8 cellular contexts compared by ENCODE assay signal in the genomic region with DNA sequence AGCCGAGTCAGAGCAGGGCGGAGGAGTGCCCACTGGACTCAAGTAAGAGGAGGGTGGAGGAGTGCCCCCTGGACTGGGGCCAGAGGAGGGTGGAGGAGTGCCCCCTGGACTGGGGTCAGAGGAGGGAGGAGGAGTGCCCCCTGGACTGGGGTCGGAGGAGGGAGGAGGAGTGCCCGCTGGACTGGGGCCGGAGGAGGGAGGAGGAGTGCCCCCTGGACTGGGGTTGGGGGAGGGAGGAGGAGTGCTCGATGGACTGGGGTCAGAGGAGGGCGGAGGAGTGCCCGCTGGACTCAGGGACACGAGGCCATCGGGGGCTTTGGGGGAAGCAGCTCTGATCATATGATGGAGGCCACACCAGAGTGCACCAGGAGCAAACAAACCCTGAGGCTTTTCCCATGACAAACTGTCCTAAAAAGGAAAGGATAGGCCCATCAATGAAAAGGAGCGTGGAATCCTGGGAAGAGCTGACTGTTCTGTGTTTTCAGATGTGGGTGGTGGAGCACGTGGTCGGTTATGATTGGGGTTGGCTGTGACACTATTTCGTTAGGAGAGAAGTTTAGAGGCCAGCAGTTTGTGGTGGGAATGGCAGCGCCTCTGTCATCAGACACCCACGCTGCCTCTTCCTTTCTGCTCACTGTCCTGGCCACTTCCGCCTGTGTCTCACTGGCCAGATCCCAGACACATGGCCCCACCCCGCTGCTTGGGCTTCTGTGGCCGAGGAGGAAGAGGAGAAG. TPM values are rescaled to one million over a fixed set of nuclear protein-coding genes. Genes with fewer than 3 reads are reported as not detected.
A peak's percentile ranks its signal among the peaks of the same experiment; 100 is the strongest.
DNase-seq lines count a peak whose midpoint lies in the region; ATAC-seq, FAIRE-seq and TF ChIP-seq lines count a peak whose summit lies in the region.

No MANE protein-coding gene starts in this region.

- H3K4ac ChIP-seq in H1 (replicated peaks; ENCODE audit: insufficient read length, low read depth, low read length) = no peak overlapping the region

- no peak for FAIRE-seq in H1 (lab: Jason Lieb, UNC)

- no peak overlapping the region for H2BK12ac ChIP-seq in H1 (ENCODE audit: low read depth, low read length)

- H3K14ac ChIP-seq in H1 (ENCODE audit: insufficient read length) = no peak overlapping the region

- no peak overlapping the region for H4K91ac ChIP-seq in H1 (replicated peaks; ENCODE audit: insufficient read length, low read length)

- H3K9me3 ChIP-seq in CD4-positive, alpha-beta memory T cell (ENCODE audit: control insufficient read depth in 1 of 2, low read length in 2 of 2) = no peaks in the 10 kb centered on the region
- H3K9me3 ChIP-seq in H1 (ENCODE audit: insufficient read depth in 2 of 2, low read depth in 1 of 2, low read length in 1 of 2) (no peaks in the 10 kb centered on the region), neutrophil (no peaks in the 10 kb centered on the region)

- ATAC-seq in GM21515 (IDR thresholded peaks at IDR 0.05; ENCODE audit: unreplicated experiment) = no peak
- no peak for ATAC-seq in HG03097 (IDR thresholded peaks at IDR 0.05; ENCODE audit: low FRiP score, unreplicated experiment)
- ATAC-seq in GM21367 (IDR thresholded peaks at IDR 0.05; ENCODE audit: unreplicated experiment) = no peak

- H3K4me3 ChIP-seq in CD4-positive, alpha-beta memory T cell (ENCODE audit: low read length in 2 of 2) = no peak overlapping the region
- H3K4me3 ChIP-seq in H1 (ENCODE audit: extremely low read depth in 1 of 4, insufficient read depth in 2 of 4, low read depth in 3 of 4, low read length in 4 of 4) (no peak overlapping the region), neutrophil (ENCODE audit: low read depth in 1 of 2, low read length in 1 of 2) (peak overlapping the region in 1 of 2 experiments; percentile 38)

- in situ Hi-C loops in G401 (cut with HindIII; ENCODE audit: low sequenced_read_pairs) = no loop called here

- WGBS in H1 (ENCODE audit: extremely low coverage in 1 of 2, insufficient coverage in 1 of 2, insufficient read length in 1 of 2, insufficient replicate concordance in 2 of 2, low coverage in 1 of 2, low lambda C conversion rate in 2 of 2, missing lambda C conversion rate in 1 of 2), 2 experiments = 88% methylated on average over 14 of the region's 19 CpGs; no CpG with 5 or more reads in 1 of the 2 experiments

- no peak overlapping the region for H3K27ac ChIP-seq in CD4-positive, alpha-beta memory T cell (ENCODE audit: low read depth, low read length)
- H3K27ac ChIP-seq in H1 (ENCODE audit: low read depth, low read length) (no peak overlapping the region), neutrophil (peak overlapping the region; percentile 72)

- peak overlapping the region in 5 of 7 donors; percentile 3 to 63 (median 14) for H3K27ac Mint-ChIP-seq in CD4-positive, alpha-beta memory T cell

- no peaks in the 10 kb centered on the region for H3K23me2 ChIP-seq in H1 (ENCODE audit: low read depth, low read length)

- no peaks in the 10 kb centered on the region for H3K79me1 ChIP-seq in H1 (ENCODE audit: low read depth, low read length)

- H2BK5ac ChIP-seq in H1 (ENCODE audit: low read depth, low read length) = no peak overlapping the region

- H4K5ac ChIP-seq in H1 (ENCODE audit: insufficient read length, low read depth, low read length) = no peak overlapping the region

- H2AK5ac ChIP-seq in H1 (ENCODE audit: low read depth, low read length) = no peak overlapping the region

- H3K4me3 Mint-ChIP-seq in CD4-positive, alpha-beta memory T cell = peak overlapping the region in 2 of 8 donors; percentile 35 to 58

- H2BK120ac ChIP-seq in H1 (replicated peaks; ENCODE audit: low read depth, low read length) = no peak overlapping the region

- H3K9ac ChIP-seq in H1 (replicated peaks in 1 of 4; ENCODE audit: extremely low read depth in 1 of 4, low read depth in 3 of 4, low read length in 3 of 4) = no peak overlapping the region

- H3K18ac ChIP-seq in H1 (ENCODE audit: extremely low read depth, low read length) = no peak overlapping the region

- no peaks in the 10 kb centered on the region for H3K36me3 ChIP-seq in CD4-positive, alpha-beta memory T cell (ENCODE audit: insufficient read depth, low read length)
- H3K36me3 ChIP-seq in H1 (ENCODE audit: control insufficient read depth in 2 of 4, insufficient read depth in 4 of 4, low read length in 3 of 4) (no peaks in the 10 kb centered on the region), neutrophil (no peaks in the 10 kb centered on the region)

- no peak for TF ChIP-seq POLR2A in H1 (IDR thresholded peaks at IDR 0.05; ENCODE audit: control extremely low read depth in 1 of 2, low read depth in 2 of 2, low read length in 2 of 2)

- H3K4me1 ChIP-seq in CD4-positive, alpha-beta memory T cell (ENCODE audit: insufficient read depth, low read length) = peaks cover 10% of the 10 kb centered on the region
- H3K4me1 ChIP-seq in H1 (replicated peaks in 1 of 4; ENCODE audit: control insufficient read depth in 3 of 4, insufficient read depth in 4 of 4, low read length in 3 of 4) (no peaks in the 10 kb centered on the region; a peak in 1 of 7 replicates), neutrophil (ENCODE audit: control insufficient read depth in 1 of 2, insufficient read depth in 1 of 2, low read depth in 1 of 2, low read length in 1 of 2) (peaks cover 11 to 12% of the 10 kb centered on the region in 2 experiments)

- intact Hi-C loops in CD4-positive, alpha-beta memory T cell (cut with micrococcal nuclease) = no loop called here

- H3K4me1 Mint-ChIP-seq in CD4-positive, alpha-beta memory T cell = peaks cover 4 to 17% (median 9%) of the 10 kb centered on the region in 4 donors

- no peaks in the 10 kb centered on the region for H4K20me1 ChIP-seq in H1 (replicated peaks in 1 of 2; ENCODE audit: control insufficient read depth in 1 of 2, insufficient read depth in 2 of 2, low read length in 2 of 2)

- no peaks in the 10 kb centered on the region for H3K9me3 Mint-ChIP-seq in CD4-positive, alpha-beta memory T cell

- no peak for TF ChIP-seq CTCF in H1 (IDR thresholded peaks at IDR 0.05; ENCODE audit: control extremely low read depth in 1 of 3, insufficient read depth in 1 of 3, low read depth in 1 of 3, low read length in 3 of 3)
- no peak for TF ChIP-seq CTCF in neutrophil (IDR thresholded peaks at IDR 0.05)

- H3K27me3 ChIP-seq in CD4-positive, alpha-beta memory T cell (ENCODE audit: insufficient read depth, low read length) = no peaks in the 10 kb centered on the region
- H3K27me3 ChIP-seq in H1 (replicated peaks in 1 of 4; ENCODE audit: control insufficient read depth in 3 of 4, extremely low read depth in 1 of 4, insufficient read depth in 3 of 4, low read length in 3 of 4) (no peaks in the 10 kb centered on the region), neutrophil (no peaks in the 10 kb centered on the region)

- TF ChIP-seq EP300 in H1 (IDR thresholded peaks at IDR 0.05; ENCODE audit: borderline replicate concordance in 1 of 2, low read depth in 2 of 2, low read length in 2 of 2) = no peak

- no peak overlapping the region for H3K4me2 ChIP-seq in H1 (ENCODE audit: insufficient read depth in 1 of 2, low read depth in 2 of 2, low read length in 2 of 2)

- no peaks in the 10 kb centered on the region for H3K27me3 Mint-ChIP-seq in CD4-positive, alpha-beta memory T cell

- no peak overlapping the region for H2AFZ ChIP-seq in H1 (ENCODE audit: low read length)

- TF ChIP-seq RAD21 in H1 (IDR thresholded peaks at IDR 0.05 in 1 of 2, conservative IDR thresholded peaks at IDR 0.05 in 1 of 2; ENCODE audit: low read depth in 2 of 2, low read length in 2 of 2) = no peak

- no peak overlapping the region for H2BK15ac ChIP-seq in H1 (ENCODE audit: low read length)

- POLR2A ChIA-PET in CD4-positive, alpha-beta memory T cell (lab: Charles Lee; ENCODE audit: partially characterized antibody) = no interaction called here
- POLR2A ChIA-PET in H1 (lab: Charles Lee; ENCODE audit: partially characterized antibody) = interaction anchor here (0.8 kb wide), 1 partner anchor 63 kb away, joined by 4 read pairs; no protein-coding TSS in a partner anchor

- H3K36me3 Mint-ChIP-seq in CD4-positive, alpha-beta memory T cell = no peaks in the 10 kb centered on the region

- H2BK20ac ChIP-seq in H1 (ENCODE audit: low read length) = no peak overlapping the region

- no peak overlapping the region for H3K23ac ChIP-seq in H1 (ENCODE audit: insufficient read length)

- CTCF ChIA-PET in CD4-positive, alpha-beta memory T cell (lab: Charles Lee; ENCODE audit: partially characterized antibody) = interaction anchor here (1.3 to 1.6 kb wide), 3 partner anchors 25 to 157 kb away, joined by 3 to 10 read pairs (median 4); partner anchors contain the start of gene HPCAL1
- CTCF ChIA-PET in H1 (lab: Charles Lee; ENCODE audit: partially characterized antibody) = interaction anchor here (1.3 to 3.8 kb wide), 4 partner anchors 9 to 135 kb away, joined by 4 to 14 read pairs (median 10); no protein-coding TSS in a partner anchor

- H4K8ac ChIP-seq in H1 (ENCODE audit: extremely low read depth, insufficient read depth, low read length) = peak overlapping the region; percentile 78; the same call in 1 of the 2 replicates

- H3K79me2 ChIP-seq in H1 (ENCODE audit: control insufficient read depth in 1 of 2, insufficient read depth in 2 of 2, low read length in 2 of 2) = no peaks in the 10 kb centered on the region

- no peak for DNase-seq in CD4-positive, alpha-beta memory T cell
- DNase-seq in NOMO-1 treated with dmso at 0.1 percent for 144 hours (lab: John Stamatoyannopoulos, UW; ENCODE audit: unreplicated experiment) (peak; percentile 70), H1 (ENCODE audit: low read depth in 1 of 2, low spot score in 2 of 2) (no peak), G401 (ENCODE audit: low spot score) (no peak)

- H3K56ac ChIP-seq in H1 (replicated peaks; ENCODE audit: insufficient read length, low read depth, low read length) = no peak overlapping the region

TF ChIP-seq in H1, 55 proteins besides CTCF, POLR2A, EP300 and RAD21 (continues in another document):
- no peak for TF ChIP-seq ASH2L (IDR thresholded peaks at IDR 0.05; ENCODE audit: low read length)
- TF ChIP-seq CEBPB (IDR thresholded peaks at IDR 0.05; ENCODE audit: low read depth, low read length) = no peak
- no peak for TF ChIP-seq CHD2 (IDR thresholded peaks at IDR 0.05; ENCODE audit: low read length)

RNA-seq across cellular contexts. Expression of gene HPCAL1, which starts 24.5 kb away (rescaled TPM):
- 10 to 100 TPM; 77.1 to 80.7 TPM for total RNA-seq in CD4-positive, alpha-beta memory T cell
- 100 to 1,000 TPM; 100 to 114 TPM for polyA plus RNA-seq in CD4-positive, alpha-beta memory T cell
- 8.6 and 8.7 TPM in 2 replicates for total RNA-seq in H1 (2021; fragmentation: NEBNext Ultra II Directional; extraction: Animal tissue kit (Norgen Biotek cat#: 25700))
- 5.8 and 11.5 TPM in 2 replicates for polyA plus RNA-seq in H1 (2011; rRNA removed)
- polyA plus RNA-seq in H1 (2011; cell fraction: cytosol; rRNA removed) = 5.9 TPM
- 9.7 TPM for polyA plus RNA-seq in H1 (2011; cell fraction: nucleus; rRNA removed)
- polyA plus RNA-seq in H1 (2012, experiment 1 of 2) = 4.4 to 8.2 TPM (median 6.6 TPM) in 4 replicates
- polyA plus RNA-seq in H1 (2012, experiment 2 of 2) = 6.9 TPM
- 7.8 TPM for polyA plus RNA-seq in H1 (2013, experiment 1 of 2)
- polyA plus RNA-seq in H1 (2013, experiment 2 of 2) = 8.1 TPM
- 2.1 and 2.6 TPM in 2 replicates for polyA minus RNA-seq in H1 (2011; rRNA and poly(A)+ RNA removed)
- polyA minus RNA-seq in H1 (2011; cell fraction: cytosol; rRNA and poly(A)+ RNA removed) = 4.3 TPM
- polyA minus RNA-seq in H1 (2011; cell fraction: nucleus; rRNA and poly(A)+ RNA removed) = 3.9 TPM
- 12.7 and 34.8 TPM in 2 replicates for total RNA-seq in G401 (2014; rRNA removed; shearing (Covaris generic))
